18 cellular contexts compared by ENCODE assay signal in the genomic region with DNA sequence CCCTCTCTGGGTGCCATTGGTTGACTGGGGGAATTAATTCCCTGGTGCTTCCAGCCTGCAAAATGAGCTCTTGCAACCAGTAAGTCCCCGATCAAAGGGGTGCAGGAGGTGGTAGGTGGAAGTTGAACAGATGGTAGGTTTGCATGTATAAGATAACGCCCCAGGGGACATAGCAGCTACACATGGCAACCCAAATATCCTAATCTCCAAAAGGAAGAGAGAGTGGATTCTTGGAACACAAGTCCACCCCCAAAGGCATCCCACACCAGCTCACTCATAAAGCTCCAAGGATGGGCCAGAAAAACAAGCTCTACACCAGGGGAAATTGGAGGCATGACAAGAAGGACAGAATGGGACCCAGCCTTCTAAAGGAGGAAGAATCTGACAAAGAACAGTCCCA. TPM values are rescaled to one million over a fixed set of nuclear protein-coding genes. Genes with fewer than 3 reads are reported as not detected.
DNase-seq lines count a peak whose midpoint lies in the region; ATAC-seq and TF ChIP-seq lines count a peak whose summit lies in the region.
"Had no signal": no experiment of that assay in that cellular context is flagged by ENCODE, and none has a peak within 500 bp of the region (broad histone marks: within the 10 kb centered on the region; RNA-seq: fewer than 3 reads in every experiment).

No MANE protein-coding gene starts in this region.

- intact Hi-C loops in upper lobe of right lung (cut with DNase I): no loop called here

- H3K27me3 ChIP-seq in WERI-Rb-1 (ENCODE audit: insufficient read depth, low read depth, severe bottlenecking): no peaks in the 10 kb centered on the region
- H3K27me3 ChIP-seq in SJCRH30: no peaks in the 10 kb centered on the region; the same call in 1 of the 2 replicates
- H3K27me3 ChIP-seq in upper lobe of right lung: no peaks in the 10 kb centered on the region

- H3K36me3 ChIP-seq in WERI-Rb-1 (no peaks in the 10 kb centered on the region), SJCRH30 (no peaks in the 10 kb centered on the region), upper lobe of right lung (no peaks in the 10 kb centered on the region)

- H3K9me3 ChIP-seq in WERI-Rb-1 (ENCODE audit: severe bottlenecking): no peaks in the 10 kb centered on the region
- H3K9me3 ChIP-seq in SJCRH30 (replicated peaks): no peaks in the 10 kb centered on the region
- H3K9me3 ChIP-seq in upper lobe of right lung: no peaks in the 10 kb centered on the region
- H3K9me3 ChIP-seq: A549 had no signal

- TF ChIP-seq CTCF in WERI-Rb-1 (IDR thresholded peaks at IDR 0.05; ENCODE audit: low read depth, low read length) (no peak), upper lobe of right lung (IDR thresholded peaks at IDR 0.05) (no peak)

- no peak for ATAC-seq in upper lobe of right lung
- ATAC-seq: A549 had no signal

- DNase-seq in D341Med (ENCODE audit: low spot score): peak; percentile 72
- peak; percentile 91 for DNase-seq in NCI-H2171 (lab: John Stamatoyannopoulos, UW)
- peak; percentile 25 for DNase-seq in WERI-Rb-1
- DNase-seq in mesenteric fat pad (ENCODE audit: low spot score): peak; percentile 55
- no peak for DNase-seq in NCI-H2081 treated with DMSO at 0.1 percent for 48 hours (lab: John Stamatoyannopoulos, UW)
- DNase-seq in T-helper 2 cell: no peak
- no peak for DNase-seq in SJCRH30
- DNase-seq in upper lobe of right lung: no peak
- DNase-seq: EL, GOT3, NCI-H1048, NCI-H146, NCI-H226, NCI-H526 treated with DMSO at 0.1 percent for 48 hours had no signal

- H3K27ac ChIP-seq in WERI-Rb-1: no peak overlapping the region
- no peak overlapping the region for H3K27ac ChIP-seq in SJCRH30
- no peak overlapping the region for H3K27ac ChIP-seq in upper lobe of right lung
- H3K27ac ChIP-seq: A549, C4-2B, RWPE1 had no signal

- H3K4me3 ChIP-seq in WERI-Rb-1 (ENCODE audit: low read depth, low read length) (no peak overlapping the region), SJCRH30 (no peak overlapping the region), upper lobe of right lung (no peak overlapping the region)
- H3K4me3 ChIP-seq: A549 had no signal

- no peaks in the 10 kb centered on the region for H3K4me1 ChIP-seq in SJCRH30
- H3K4me1 ChIP-seq in upper lobe of right lung: no peaks in the 10 kb centered on the region
- H3K4me1 ChIP-seq: A549 had no signal

RNA-seq across cellular contexts. Expression of gene CD209, which starts 4.8 kb away (rescaled TPM):
- total RNA-seq in mesenteric fat pad (63.5 TPM), upper lobe of right lung (10.6 TPM)
- not detected in 2 replicates for total RNA-seq in SJCRH30 (2014; rRNA removed; shearing (Covaris generic))
- total RNA-seq: MCF 10A had no signal

RNA-seq across cellular contexts. Expression of gene CLEC4G, which starts 10.7 kb away (rescaled TPM):
- total RNA-seq in mesenteric fat pad (10.1 TPM), upper lobe of right lung (1.4 TPM)
- total RNA-seq in SJCRH30 (2014; rRNA removed; shearing (Covaris generic)): not detected in 2 replicates
- total RNA-seq: MCF 10A had no signal

RNA-seq across cellular contexts. Expression of gene CLEC4M, which starts 20.5 kb away (rescaled TPM):
- not detected for total RNA-seq in mesenteric fat pad
- total RNA-seq in SJCRH30 (2014; rRNA removed; shearing (Covaris generic)): not detected in 2 replicates
- 4.8 TPM for total RNA-seq in upper lobe of right lung
- total RNA-seq: MCF 10A had no signal

RNA-seq across cellular contexts. Expression of gene FCER2, which starts 40.6 kb away (rescaled TPM):
- 0.67 TPM for total RNA-seq in mesenteric fat pad
- not detected in 2 replicates for total RNA-seq in SJCRH30 (2014; rRNA removed; shearing (Covaris generic))
- 0.58 TPM for total RNA-seq in upper lobe of right lung
- total RNA-seq: MCF 10A had no signal

Comparison
In these comparisons a context has a peak if more than half of its experiments do, and no peak if none do; other contexts are left out.
1. DNase-seq: peak in D341Med (single experiment), NCI-H2171 (single experiment), WERI-Rb-1 (single experiment) and mesenteric fat pad (single experiment); none in NCI-H2081 treated with DMSO at 0.1 percent for 48 hours (single experiment), T-helper 2 cell (0 of 5), SJCRH30 (0 of 2) and upper lobe of right lung (single experiment).
2. RNA of gene CD209, which starts 4.8 kb away (total RNA-seq): 63.5 TPM in mesenteric fat pad (single experiment) and 10.6 TPM in upper lobe of right lung (single experiment); not detected in SJCRH30; every median in the first group is over 10 times any median in the second.